10 cellular contexts compared by ENCODE assay signal in genomic region chr3:143170676-143171075, GRCh38. TPM values are rescaled to one million over a fixed set of nuclear protein-coding genes. Genes with fewer than 3 reads are reported as not detected.
DNase-seq lines count a peak whose midpoint lies in the region; ATAC-seq lines count a peak whose summit lies in the region.
"Had no signal": no experiment of that assay in that cellular context is flagged by ENCODE, and none has a peak within 500 bp of the region (broad histone marks: within the 10 kb centered on the region; RNA-seq: fewer than 3 reads in every experiment).

No MANE protein-coding gene starts in this region.

- no peak overlapping the region for H3K9ac ChIP-seq in BLaER1

- ATAC-seq in GM19397 (IDR thresholded peaks at IDR 0.05; ENCODE audit: unreplicated experiment) (peak; percentile 10), GM21825 (IDR thresholded peaks at IDR 0.05; ENCODE audit: unreplicated experiment) (no peak), GM21619 (IDR thresholded peaks at IDR 0.05; ENCODE audit: unreplicated experiment) (no peak)

- H3K4me1 ChIP-seq in BLaER1: peaks cover 29% of the 10 kb centered on the region

- peak overlapping the region; percentile 33 for H3K4me2 ChIP-seq in BLaER1

- H3K36me3 ChIP-seq in BLaER1: no peaks in the 10 kb centered on the region

- H3K9me3 ChIP-seq in BLaER1: peaks cover 25% of the 10 kb centered on the region

- DNase-seq in SK-MEL-5 (ENCODE audit: low read depth, low spot score) (peak; percentile 13), hepatic stellate cell (ENCODE audit: low spot score) (peak; percentile 9), substantia nigra (lab: John Stamatoyannopoulos, UW) (no peak), hippocampal formation (lab: John Stamatoyannopoulos, UW) (no peak)
- DNase-seq: NCI-H187; stimulated activated CD4-positive, alpha-beta T cell treated with anti-CD3 and anti-CD28 coated beads, Interleukin-12 subunit alpha, Interleukin-12 subunit beta, amount 100 ng/mL, for 4 hours had no signal

- no peak overlapping the region for H3K4me3 ChIP-seq in BLaER1

- H3K27me3 ChIP-seq in BLaER1: no peaks in the 10 kb centered on the region

- 0 out of 2 replicates have a peak overlapping the region, but pooled peaks have one; percentile 3 for H3K27ac ChIP-seq in BLaER1
- no peak overlapping the region for H3K27ac ChIP-seq in substantia nigra (ENCODE audit: low read depth, low read length, poor library complexity, severe bottlenecking)

- in situ Hi-C loops in SK-MEL-5 (cut with HindIII; ENCODE audit: low pct_unique_long_range_greater_than_20kb, low sequenced_read_pairs): no loop called here

- H4K20me1 ChIP-seq in BLaER1: no peaks in the 10 kb centered on the region

RNA-seq across cellular contexts. Expression of gene CHST2, which starts 51.1 kb away (rescaled TPM):
- 3.6 and 4.3 TPM in 2 replicates for total RNA-seq in SK-MEL-5 (2014; rRNA removed; shearing (Covaris generic))
- polyA plus RNA-seq in SK-MEL-5 (2015; cell fraction: cytosol; rRNA removed): 11.3 and 12.9 TPM in 2 replicates
- 2.7 and 3.9 TPM in 2 replicates for polyA plus RNA-seq in SK-MEL-5 (2015; cell fraction: nucleus; rRNA removed)

Comparison
In these comparisons a context has a peak if more than half of its experiments do, and no peak if none do; other contexts are left out.
1. DNase-seq: peak in SK-MEL-5 (single experiment) and hepatic stellate cell (single experiment); none in substantia nigra (0 of 49) and hippocampal formation (0 of 2).